In genomic region chr4:184477201-184477999, GRCh38 we compare ENCODE assay signal across 9 cellular contexts. TPM values are rescaled to one million over a fixed set of nuclear protein-coding genes. Genes with fewer than 3 reads are reported as not detected.
DNase-seq lines count a peak whose midpoint lies in the region; ATAC-seq and TF ChIP-seq lines count a peak whose summit lies in the region.
"Had no signal": no experiment of that assay in that cellular context is flagged by ENCODE, and none has a peak within 500 bp of the region (broad histone marks: within the 10 kb centered on the region; RNA-seq: fewer than 3 reads in every experiment).

No MANE protein-coding gene starts in this region.

- H3F3A ChIP-seq in SK-N-SH (replicated peaks; ENCODE audit: insufficient read depth) = peaks cover 2% of the 10 kb centered on the region

- peaks cover 41% of the 10 kb centered on the region for H3K4me1 ChIP-seq in CD4-positive, alpha-beta memory T cell (ENCODE audit: insufficient read depth, low read length)
- H3K4me1 ChIP-seq in endodermal cell (ENCODE audit: control insufficient read depth, insufficient read depth, low read length) (peaks cover 5% of the 10 kb centered on the region), osteoblast (ENCODE audit: insufficient read depth, low read length) (peaks cover 9% of the 10 kb centered on the region), SK-N-SH (ENCODE audit: control insufficient read depth in 1 of 2, insufficient read depth in 2 of 2, low read depth in 1 of 2, low read length in 1 of 2) (peaks cover 0 to 15% of the 10 kb centered on the region in 2 experiments; a peak in 1 of 4 replicates)

- TF ChIP-seq EP300 in SK-N-SH (IDR thresholded peaks at IDR 0.05; ENCODE audit: borderline replicate concordance in 1 of 2, low read depth in 1 of 2, low read length in 1 of 2) = no peak

- H4K20me1 ChIP-seq in osteoblast (ENCODE audit: insufficient read depth, low read length) (no peaks in the 10 kb centered on the region), SK-N-SH (ENCODE audit: insufficient read depth) (no peaks in the 10 kb centered on the region)

- DNase-seq in CD4-positive, alpha-beta memory T cell = no peak
- DNase-seq in T-cell = no peak
- no peak for DNase-seq in endodermal cell
- no peak for DNase-seq in osteoblast (ENCODE audit: insufficient read length, low spot score, missing footprints)
- no peak for DNase-seq in SK-N-SH
- no peak for DNase-seq in activated effector memory CD4-positive, alpha-beta T cell treated with Interleukin-2 at 50 U/mL for 16 hours
- no peak for DNase-seq in NCI-H187 (lab: John Stamatoyannopoulos, UW)
- DNase-seq: SHP77 treated with DMSO at 0.1 percent for 48 hours had no signal

- peaks cover 0 to 3% (median 0%) of the 10 kb centered on the region in 8 donors for H3K9me3 Mint-ChIP-seq in CD4-positive, alpha-beta memory T cell
- H3K9me3 Mint-ChIP-seq in T-cell = no peaks in the 10 kb centered on the region
- H3K9me3 Mint-ChIP-seq in endodermal cell = no peaks in the 10 kb centered on the region

- TF ChIP-seq CTCF in endodermal cell (conservative IDR thresholded peaks at IDR 0.05) (no peak), osteoblast (IDR thresholded peaks at IDR 0.05; ENCODE audit: extremely low read depth, low read depth, low read length) (no peak), SK-N-SH (IDR thresholded peaks at IDR 0.05) (no peak)

- H3K4me2 ChIP-seq in osteoblast (ENCODE audit: insufficient read depth, low read length) = no peak overlapping the region
- H3K4me2 ChIP-seq in SK-N-SH = no peak overlapping the region

- intact Hi-C loops in CD4-positive, alpha-beta memory T cell (cut with micrococcal nuclease) = no loop called here

- H3K79me2 ChIP-seq in osteoblast (ENCODE audit: insufficient read depth, low read length) = peaks cover 21% of the 10 kb centered on the region
- H3K79me2 ChIP-seq in SK-N-SH (ENCODE audit: insufficient read depth) = peaks cover 23% of the 10 kb centered on the region

- H3K9me3 ChIP-seq in CD4-positive, alpha-beta memory T cell (ENCODE audit: control insufficient read depth in 1 of 2, low read length in 2 of 2) = no peaks in the 10 kb centered on the region
- H3K9me3 ChIP-seq in endodermal cell (ENCODE audit: control insufficient read depth, low read length) (no peaks in the 10 kb centered on the region), osteoblast (ENCODE audit: low read depth, low read length) (no peaks in the 10 kb centered on the region), SK-N-SH (no peaks in the 10 kb centered on the region)

- ATAC-seq in T-cell (replicated peaks in 1 of 4) (no peak), HG02973 (IDR thresholded peaks at IDR 0.05; ENCODE audit: unreplicated experiment) (no peak)

- peak overlapping the region; percentile 45 for H3K27ac ChIP-seq in CD4-positive, alpha-beta memory T cell (ENCODE audit: low read depth, low read length)
- no peak overlapping the region for H3K27ac ChIP-seq in endodermal cell (ENCODE audit: low read depth, low read length)
- H3K27ac ChIP-seq in osteoblast (ENCODE audit: low read depth, low read length) = no peak overlapping the region
- H3K27ac ChIP-seq in SK-N-SH (ENCODE audit: low read depth in 2 of 2, low read length in 1 of 2) = no peak overlapping the region

- H3K36me3 ChIP-seq in CD4-positive, alpha-beta memory T cell (ENCODE audit: insufficient read depth, low read length) = no peaks in the 10 kb centered on the region
- H3K36me3 ChIP-seq in endodermal cell (ENCODE audit: control insufficient read depth, insufficient read depth, low read length) = no peaks in the 10 kb centered on the region
- H3K36me3 ChIP-seq in osteoblast (ENCODE audit: insufficient read depth, low read length) = no peaks in the 10 kb centered on the region
- no peaks in the 10 kb centered on the region for H3K36me3 ChIP-seq in SK-N-SH (replicated peaks in 1 of 2; ENCODE audit: control insufficient read depth in 1 of 2, insufficient read depth in 2 of 2, low read length in 1 of 2)

- peak overlapping the region; percentile 82 to 100 (median 96) for H3K4me3 Mint-ChIP-seq in CD4-positive, alpha-beta memory T cell
- H3K4me3 Mint-ChIP-seq in T-cell (peak overlapping the region; percentile 99 to 100 (median 100)), endodermal cell (peak overlapping the region; percentile 9)

- 82 to 90% methylated on average over 6 to 9 of the region's 9 CpGs for WGBS in endodermal cell (ENCODE audit: insufficient coverage in 1 of 2, insufficient read length in 1 of 2), 2 experiments
- 91% methylated on average over 9 of the region's 9 CpGs for WGBS in SK-N-SH (ENCODE audit: low lambda C conversion rate)

- no peaks in the 10 kb centered on the region for H3K9me2 ChIP-seq in SK-N-SH

- CTCF ChIA-PET in CD4-positive, alpha-beta memory T cell (lab: Charles Lee; ENCODE audit: partially characterized antibody) = interaction anchor here (1.0 to 3.3 kb wide), 2 partner anchors 11 to 60 kb away, joined by 5 to 13 read pairs; no protein-coding TSS in a partner anchor
- CTCF ChIA-PET in T-cell (lab: Charles Lee) (interaction anchor here in 1 of 2 donors (1.1 to 1.9 kb wide), 2 partner anchors 213 kb away, joined by 5 to 11 read pairs; no protein-coding TSS in a partner anchor), SK-N-SH (lab: Yijun Ruan, JAX) (interaction anchor here (0.7 kb wide), 1 partner anchor 213 kb away, joined by 3 read pairs; no protein-coding TSS in a partner anchor)

- H3K9ac ChIP-seq in endodermal cell (ENCODE audit: extremely low read depth, low read length, poor library complexity, severe bottlenecking) (no peak overlapping the region), SK-N-SH (no peak overlapping the region)

- peak overlapping the region in 1 of 2 donors; percentile 6 for H3K4me3 ChIP-seq in CD4-positive, alpha-beta memory T cell (ENCODE audit: low read length in 2 of 2)
- H3K4me3 ChIP-seq in endodermal cell (ENCODE audit: low read length) (no peak overlapping the region), osteoblast (ENCODE audit: insufficient read depth, low read length) (no peak overlapping the region), SK-N-SH (ENCODE audit: low read depth in 2 of 2, low read length in 1 of 2) (no peak overlapping the region)

- POLR2A ChIA-PET in CD4-positive, alpha-beta memory T cell (lab: Charles Lee; ENCODE audit: partially characterized antibody) = interaction anchor here (1.4 to 5.2 kb wide), 7 partner anchors 55 to 211 kb away, joined by 4 to 142 read pairs (median 23); partner anchors contain the start of genes CASP3 and PRIMPOL
- POLR2A ChIA-PET in T-cell (lab: Charles Lee) = interaction anchor here in 1 of 2 donors (0.5 to 1.4 kb wide), 3 partner anchors 58 to 778 kb away, joined by 3 to 4 read pairs (median 3); no protein-coding TSS in a partner anchor
- POLR2A ChIA-PET in SK-N-SH (lab: Yijun Ruan, JAX) = no interaction called here

- H3K27me3 ChIP-seq in CD4-positive, alpha-beta memory T cell (ENCODE audit: insufficient read depth, low read length) = no peaks in the 10 kb centered on the region
- no peaks in the 10 kb centered on the region for H3K27me3 ChIP-seq in endodermal cell (ENCODE audit: control insufficient read depth, insufficient read depth, low read length, poor library complexity, severe bottlenecking)
- H3K27me3 ChIP-seq in osteoblast (ENCODE audit: insufficient read depth, low read length) = no peaks in the 10 kb centered on the region
- H3K27me3 ChIP-seq in SK-N-SH (ENCODE audit: insufficient read depth) = no peaks in the 10 kb centered on the region

- H3K36me3 Mint-ChIP-seq in CD4-positive, alpha-beta memory T cell = peaks cover 8 to 34% of the 10 kb centered on the region in 2 donors
- peaks cover 15% of the 10 kb centered on the region for H3K36me3 Mint-ChIP-seq in T-cell
- H3K36me3 Mint-ChIP-seq in endodermal cell (ENCODE audit: low read depth) = no peaks in the 10 kb centered on the region

- no peaks in the 10 kb centered on the region for H3K27me3 Mint-ChIP-seq in CD4-positive, alpha-beta memory T cell
- H3K27me3 Mint-ChIP-seq in T-cell (no peaks in the 10 kb centered on the region), endodermal cell (ENCODE audit: insufficient read depth) (no peaks in the 10 kb centered on the region)

- peak overlapping the region; percentile 81 to 96 (median 90) for H3K27ac Mint-ChIP-seq in CD4-positive, alpha-beta memory T cell
- H3K27ac Mint-ChIP-seq in T-cell (peak overlapping the region; percentile 89 to 99), endodermal cell (peak overlapping the region; percentile 36)

- peaks cover 37 to 69% (median 45%) of the 10 kb centered on the region in 4 donors for H3K4me1 Mint-ChIP-seq in CD4-positive, alpha-beta memory T cell
- H3K4me1 Mint-ChIP-seq in T-cell = peaks cover 47 to 62% (median 54%) of the 10 kb centered on the region in 3 donors
- peaks cover 24% of the 10 kb centered on the region for H3K4me1 Mint-ChIP-seq in endodermal cell

- TF ChIP-seq RAD21 in SK-N-SH (IDR thresholded peaks at IDR 0.05; ENCODE audit: low read length) = no peak

- peak overlapping the region; percentile 31 for H2AFZ ChIP-seq in osteoblast (ENCODE audit: low read length)
- H2AFZ ChIP-seq in SK-N-SH (ENCODE audit: low read depth) = no peak overlapping the region

TF ChIP-seq in SK-N-SH, 30 proteins besides CTCF, POLR2A, EP300 and RAD21 (continues in another document):
- TF ChIP-seq YY1 (IDR thresholded peaks at IDR 0.05; ENCODE audit: low read depth) = no peak
- no peak for TF ChIP-seq RCOR1 (IDR thresholded peaks at IDR 0.05; ENCODE audit: low read length)
- TF ChIP-seq MEF2A (IDR thresholded peaks at IDR 0.05; ENCODE audit: borderline replicate concordance, low read depth) = no peak
- no peak for TF ChIP-seq TEAD4 (IDR thresholded peaks at IDR 0.05; ENCODE audit: borderline replicate concordance, insufficient read depth)

RNA-seq across cellular contexts. Expression of gene IRF2, which starts 3.0 kb away (rescaled TPM):
- 10 to 100 TPM; 66.7 to 70.4 TPM for total RNA-seq in CD4-positive, alpha-beta memory T cell
- polyA plus RNA-seq in CD4-positive, alpha-beta memory T cell = 10 to 100 TPM; 72.6 to 87.2 TPM
- total RNA-seq in T-cell = 10 to 100 TPM; 45.5 to 73.4 (median 59.1) TPM
- 10 to 100 TPM; 17.3 to 24.6 TPM for total RNA-seq in endodermal cell
- 9.1 TPM for polyA plus RNA-seq in endodermal cell (2013, experiment 1 of 2)
- polyA plus RNA-seq in endodermal cell (2013, experiment 2 of 2) = 9.0 TPM
- 43.0 and 43.8 TPM in 2 replicates for total RNA-seq in osteoblast
- polyA plus RNA-seq in SK-N-SH (2012; rRNA removed) = 23.3 and 23.6 TPM in 2 replicates
- 20.7 and 23.5 TPM in 2 replicates for polyA plus RNA-seq in SK-N-SH (2012; cell fraction: cytosol; rRNA removed)
- polyA plus RNA-seq in SK-N-SH (2012; cell fraction: nucleus; rRNA removed) = 18.0 and 21.4 TPM in 2 replicates

Comparison
In these comparisons a context has a peak if more than half of its experiments do, and no peak if none do; other contexts are left out.
1. H3K27ac Mint-ChIP-seq: peak in every context shown above with its lines; median percentile 94 in T-cell; 90 in CD4-positive, alpha-beta memory T cell; 36 in endodermal cell.
2. H3K4me3 Mint-ChIP-seq: peak in every context shown above with its lines; median percentile 100 in T-cell; 96 in CD4-positive, alpha-beta memory T cell; 9 in endodermal cell.